Comparison of ENCODE assay signal across 8 cellular contexts in genomic region chr3:9890249-9891071, GRCh38. TPM values are rescaled to one million over a fixed set of nuclear protein-coding genes. Genes with fewer than 3 reads are reported as not detected.
DNase-seq lines count a peak whose midpoint lies in the region; ATAC-seq and TF ChIP-seq lines count a peak whose summit lies in the region.

JAGN1 (plus strand) TSS chr3:9890610; CDS start chr3:9890723, 113 bp downstream.

- H3K27ac ChIP-seq in angular gyrus (ENCODE audit: low read depth, low read length) (peak within 1 kb of the TSS; percentile 95), right atrium auricular region (peak within 1 kb of the TSS; percentile 94 to 98), psoas muscle (peak within 1 kb of the TSS; percentile 94)

- intact Hi-C loops in T-helper 2 cell treated with Interferon-gamma antibody and Interleukin-4, amounts not matched to agents 100 ng/mL and 5 ng/mL, for 36 hours (cut with micrococcal nuclease), result loop anchor here (1.0 to 5.0 kb wide), 13 partner anchors 25 to 493 kb away; partner anchors contain the start of genes BRK1, BRPF1, CRELD1 and EMC3
- intact Hi-C loops in psoas muscle (cut with DNase I), result no loop called here

- H3K36me3 ChIP-seq in right atrium auricular region (peaks cover 13% of the 10 kb centered on the region), psoas muscle (ENCODE audit: insufficient read depth in 1 of 2, low read depth in 1 of 2) (peaks cover 10 to 20% of the 10 kb centered on the region in 2 donors)

- peak; percentile 94 for DNase-seq in GM13977 (ENCODE audit: low spot score)
- peak; percentile 37 for DNase-seq in NCI-H1417 treated with DMSO at 0.1 percent for 48 hours (lab: John Stamatoyannopoulos, UW)
- peak; percentile 91 for DNase-seq in right atrium auricular region (ENCODE audit: low spot score)
- peak; percentile 89 to 94 for DNase-seq in psoas muscle
- DNase-seq in ureter (ENCODE audit: low spot score), result peak; percentile 92

- 0 to 1% (median 0%) methylated on average over 45 to 62 of the region's 62 CpGs for WGBS in psoas muscle, 3 donors

- TF ChIP-seq CTCF in GM13977 (IDR thresholded peaks at IDR 0.05; ENCODE audit: extremely low read depth, insufficient read depth, missing control alignments), result no peak
- peak in 1 of 2 donors; percentile 37 for TF ChIP-seq CTCF in right atrium auricular region (IDR thresholded peaks at IDR 0.05)
- no peak for TF ChIP-seq CTCF in psoas muscle (IDR thresholded peaks at IDR 0.05)

- H3K9me3 ChIP-seq in right atrium auricular region, result no peaks in the 10 kb centered on the region
- no peaks in the 10 kb centered on the region for H3K9me3 ChIP-seq in psoas muscle

- ATAC-seq in HG02763 (IDR thresholded peaks at IDR 0.05; ENCODE audit: unreplicated experiment) (peak; percentile 79), psoas muscle (peak; percentile 96 to 97 (median 97))

- H3K4me1 ChIP-seq in right atrium auricular region (peaks cover 0 to 29% of the 10 kb centered on the region in 2 donors), psoas muscle (peaks cover 10% of the 10 kb centered on the region)

- H3K4me3 ChIP-seq in right atrium auricular region, result peak within 1 kb of the TSS; percentile 82 to 97
- peak within 1 kb of the TSS; percentile 73 for H3K4me3 ChIP-seq in psoas muscle

- in situ Hi-C loops in GM13977 (cut with MboI; ENCODE audit: low pct_unique_long_range_greater_than_20kb, low sequenced_read_pairs, unreplicated experiment), result no loop called here

- no peaks in the 10 kb centered on the region for H3K27me3 ChIP-seq in right atrium auricular region
- no peaks in the 10 kb centered on the region for H3K27me3 ChIP-seq in psoas muscle (ENCODE audit: insufficient read depth in 3 of 3, low read length in 2 of 3)

RNA-seq across cellular contexts. Expression of gene JAGN1, which starts in this region (rescaled TPM):
- 23.5 and 25.3 TPM in 2 replicates for total RNA-seq in T-helper 2 cell treated with Interferon-gamma antibody and Interleukin-4, amounts not matched to agents 100 ng/mL and 5 ng/mL, for 36 hours
- total RNA-seq in right atrium auricular region, result 10 to 100 TPM; 39.8 to 44.8 TPM
- 10 to 100 TPM; 18.6 to 44.4 (median 29.5) TPM for total RNA-seq in psoas muscle
- 10 to 100 TPM; 45.2 to 98.2 (median 64.9) TPM for polyA plus RNA-seq in psoas muscle
- total RNA-seq in ureter, result 26.6 TPM

Comparison
In these comparisons a context has a peak if more than half of its experiments do, and no peak if none do; other contexts are left out.
1. Peak in every context shown above with its lines: DNase-seq, ATAC-seq, H3K4me3 ChIP-seq and H3K27ac ChIP-seq.
2. DNase-seq: peak in every context shown above with its lines; median percentile 94 in GM13977; 92 in ureter; 92 in psoas muscle; 91 in right atrium auricular region; 37 in NCI-H1417 treated with DMSO at 0.1 percent for 48 hours.